In genomic region chr5:37991903-37992299, GRCh38 we compare ENCODE assay signal across 17 cellular contexts.
A peak's percentile ranks its signal among the peaks of the same experiment; 100 is the strongest.
DNase-seq lines count a peak whose midpoint lies in the region; ATAC-seq, FAIRE-seq and TF ChIP-seq lines count a peak whose summit lies in the region.
"Had no signal": no experiment of that assay in that cellular context is flagged by ENCODE, and none has a peak within 500 bp of the region (broad histone marks: within the 10 kb centered on the region; RNA-seq: fewer than 3 reads in every experiment).

No MANE protein-coding gene starts in this region.

- H2BK12ac ChIP-seq in H1 (ENCODE audit: low read depth, low read length): no peak overlapping the region

- H3K9ac ChIP-seq in H1 (replicated peaks in 1 of 4; ENCODE audit: extremely low read depth in 1 of 4, low read depth in 3 of 4, low read length in 3 of 4): no peak overlapping the region
- H3K9ac ChIP-seq: BLaER1 had no signal

- no peak overlapping the region for H2BK15ac ChIP-seq in H1 (ENCODE audit: low read length)

- H3K9me3 ChIP-seq in cardiac muscle cell (ENCODE audit: low read depth) (no peaks in the 10 kb centered on the region), right cardiac atrium (ENCODE audit: control insufficient read depth, low read length) (no peaks in the 10 kb centered on the region), H1 (ENCODE audit: insufficient read depth in 2 of 2, low read depth in 1 of 2, low read length in 1 of 2) (no peaks in the 10 kb centered on the region), neuron (ENCODE audit: low read length) (no peaks in the 10 kb centered on the region), vagina (no peaks in the 10 kb centered on the region)
- H3K9me3 ChIP-seq: BLaER1 had no signal

- intact Hi-C loops in right cardiac atrium (cut with DNase I): no loop called here
- intact Hi-C loops in vagina (cut with DNase I): no loop called here

- FAIRE-seq in H1 (lab: Jason Lieb, UNC): no peak
- FAIRE-seq: GM12878, GM18507 had no signal

- POLR2A ChIA-PET in H1 (lab: Charles Lee; ENCODE audit: partially characterized antibody): no interaction called here

- no peak for TF ChIP-seq POLR2A in H1 (IDR thresholded peaks at IDR 0.05; ENCODE audit: control extremely low read depth in 1 of 2, low read depth in 2 of 2, low read length in 2 of 2)
- TF ChIP-seq POLR2A in vagina (IDR thresholded peaks at IDR 0.05): no peak

- H3K4me1 ChIP-seq in cardiac muscle cell (ENCODE audit: low read depth): peaks cover 45% of the 10 kb centered on the region
- peaks cover 8% of the 10 kb centered on the region for H3K4me1 ChIP-seq in right cardiac atrium (ENCODE audit: control insufficient read depth, insufficient read depth, low read length)
- no peaks in the 10 kb centered on the region; a peak in 1 of 7 replicates for H3K4me1 ChIP-seq in H1 (replicated peaks in 1 of 4; ENCODE audit: control insufficient read depth in 3 of 4, insufficient read depth in 4 of 4, low read length in 3 of 4)
- peaks cover 4% of the 10 kb centered on the region for H3K4me1 ChIP-seq in neuron (ENCODE audit: insufficient read depth, low read length)
- H3K4me1 ChIP-seq in vagina: no peaks in the 10 kb centered on the region
- H3K4me1 ChIP-seq: BLaER1 had no signal

- no peak overlapping the region for H2BK120ac ChIP-seq in H1 (replicated peaks; ENCODE audit: low read depth, low read length)

- H2AFZ ChIP-seq in H1 (ENCODE audit: low read length) (peak overlapping the region; percentile 40; the same call in 1 of the 2 replicates), neuron (ENCODE audit: low read depth, low read length) (peak overlapping the region; percentile 47)

- no peak for TF ChIP-seq RAD21 in H1 (IDR thresholded peaks at IDR 0.05 in 1 of 2, conservative IDR thresholded peaks at IDR 0.05 in 1 of 2; ENCODE audit: low read depth in 2 of 2, low read length in 2 of 2)

- H2AK5ac ChIP-seq in H1 (ENCODE audit: low read depth, low read length): no peak overlapping the region

- H3K56ac ChIP-seq in H1 (replicated peaks; ENCODE audit: insufficient read length, low read depth, low read length): no peak overlapping the region

- H3K4me3 ChIP-seq in cardiac muscle cell (no peak overlapping the region), right cardiac atrium (ENCODE audit: low read length) (no peak overlapping the region), H1 (ENCODE audit: extremely low read depth in 1 of 4, insufficient read depth in 2 of 4, low read depth in 3 of 4, low read length in 4 of 4) (no peak overlapping the region; a peak in 1 of 8 replicates), neuron (ENCODE audit: low read length) (no peak overlapping the region), vagina (no peak overlapping the region)
- H3K4me3 ChIP-seq: BLaER1, GM12878, K562 had no signal

- H3K23ac ChIP-seq in H1 (ENCODE audit: insufficient read length): no peak overlapping the region

- CTCF ChIA-PET in H1 (lab: Charles Lee; ENCODE audit: partially characterized antibody): interaction anchor here (1.0 kb wide), 1 partner anchor 200 kb away, joined by 3 read pairs; no protein-coding TSS in a partner anchor

- no peaks in the 10 kb centered on the region for H3K79me2 ChIP-seq in H1 (ENCODE audit: control insufficient read depth in 1 of 2, insufficient read depth in 2 of 2, low read length in 2 of 2)

- no peaks in the 10 kb centered on the region for H4K20me1 ChIP-seq in H1 (replicated peaks in 1 of 2; ENCODE audit: control insufficient read depth in 1 of 2, insufficient read depth in 2 of 2, low read length in 2 of 2)
- H4K20me1 ChIP-seq: BLaER1 had no signal

- no peak overlapping the region for H3K18ac ChIP-seq in H1 (ENCODE audit: extremely low read depth, low read length)

- no peak overlapping the region for H4K5ac ChIP-seq in H1 (ENCODE audit: insufficient read length, low read depth, low read length)

- ATAC-seq in right cardiac atrium: no peak
- ATAC-seq: GM12878, K562 had no signal

- no peak for TF ChIP-seq CTCF in cardiac muscle cell (IDR thresholded peaks at IDR 0.05; ENCODE audit: low read depth, low read length)
- no peak for TF ChIP-seq CTCF in H1 (IDR thresholded peaks at IDR 0.05; ENCODE audit: control extremely low read depth in 1 of 3, insufficient read depth in 1 of 3, low read depth in 1 of 3, low read length in 3 of 3)
- no peak for TF ChIP-seq CTCF in vagina (IDR thresholded peaks at IDR 0.05)

- no peak overlapping the region for H4K8ac ChIP-seq in H1 (ENCODE audit: extremely low read depth, insufficient read depth, low read length)

- H3K27me3 ChIP-seq in cardiac muscle cell (no peaks in the 10 kb centered on the region), right cardiac atrium (ENCODE audit: control insufficient read depth, insufficient read depth) (no peaks in the 10 kb centered on the region), H1 (replicated peaks in 1 of 4; ENCODE audit: control insufficient read depth in 3 of 4, extremely low read depth in 1 of 4, insufficient read depth in 3 of 4, low read length in 3 of 4) (no peaks in the 10 kb centered on the region), neuron (ENCODE audit: insufficient read depth, low read length) (no peaks in the 10 kb centered on the region), vagina (no peaks in the 10 kb centered on the region)
- H3K27me3 ChIP-seq: BLaER1 had no signal

- 70% methylated on average over 4 of the region's 4 CpGs for WGBS in right cardiac atrium
- 69% methylated on average over 4 of the region's 4 CpGs; no CpG with 5 or more reads in 1 of the 2 experiments for WGBS in H1 (ENCODE audit: extremely low coverage in 1 of 2, insufficient coverage in 1 of 2, insufficient read length in 1 of 2, insufficient replicate concordance in 2 of 2, low coverage in 1 of 2, low lambda C conversion rate in 2 of 2, missing lambda C conversion rate in 1 of 2), 2 experiments

- H3K14ac ChIP-seq in H1 (ENCODE audit: insufficient read length): no peak overlapping the region

- H3K4me2 ChIP-seq in H1 (ENCODE audit: insufficient read depth in 1 of 2, low read depth in 2 of 2, low read length in 2 of 2): no peak overlapping the region
- H3K4me2 ChIP-seq: BLaER1 had no signal

- H3K36me3 ChIP-seq in cardiac muscle cell: no peaks in the 10 kb centered on the region
- no peaks in the 10 kb centered on the region for H3K36me3 ChIP-seq in H1 (ENCODE audit: control insufficient read depth in 2 of 4, insufficient read depth in 4 of 4, low read length in 3 of 4)
- no peaks in the 10 kb centered on the region for H3K36me3 ChIP-seq in neuron (ENCODE audit: insufficient read depth, low read length)
- H3K36me3 ChIP-seq in vagina: no peaks in the 10 kb centered on the region
- H3K36me3 ChIP-seq: BLaER1 had no signal

- no peaks in the 10 kb centered on the region for H3K23me2 ChIP-seq in H1 (ENCODE audit: low read depth, low read length)

- no peak overlapping the region for H4K91ac ChIP-seq in H1 (replicated peaks; ENCODE audit: insufficient read length, low read length)

- no peak for DNase-seq in cardiac muscle cell (ENCODE audit: low read depth in 1 of 2, low spot score in 1 of 2)
- DNase-seq in right cardiac atrium: no peak
- DNase-seq in H1 (ENCODE audit: low read depth in 1 of 2, low spot score in 2 of 2): no peak
- no peak for DNase-seq in vagina (ENCODE audit: extremely low spot score in 2 of 2)
- DNase-seq in stimulated activated CD4-positive, alpha-beta T cell treated with anti-CD3 and anti-CD28 coated beads, Interleukin-2, amount 100 ng/mL, for 24 hours: no peak
- DNase-seq in NCI-H510A (lab: John Stamatoyannopoulos, UW): no peak
- DNase-seq: 8988T; AML-193; CD4-positive, CD25-positive, alpha-beta regulatory T cell; DMS79; HCEC 1CT; HFFc6 had no signal

- no peak overlapping the region for H2BK20ac ChIP-seq in H1 (ENCODE audit: low read length)

- H3K79me1 ChIP-seq in H1 (ENCODE audit: low read depth, low read length): no peaks in the 10 kb centered on the region

- TF ChIP-seq EP300 in H1 (IDR thresholded peaks at IDR 0.05; ENCODE audit: borderline replicate concordance in 1 of 2, low read depth in 2 of 2, low read length in 2 of 2): no peak

- H3K27ac ChIP-seq in cardiac muscle cell: peak overlapping the region; percentile 61
- no peak overlapping the region for H3K27ac ChIP-seq in right cardiac atrium (ENCODE audit: low read length)
- H3K27ac ChIP-seq in H1 (ENCODE audit: low read depth, low read length): no peak overlapping the region
- H3K27ac ChIP-seq in vagina: no peak overlapping the region
- H3K27ac ChIP-seq: BLaER1 had no signal

- H2BK5ac ChIP-seq in H1 (ENCODE audit: low read depth, low read length): no peak overlapping the region

- H3K4ac ChIP-seq in H1 (replicated peaks; ENCODE audit: insufficient read length, low read depth, low read length): no peak overlapping the region

TF ChIP-seq in H1, 55 proteins besides CTCF, POLR2A, EP300 and RAD21:
- no peak for TF ChIP-seq EGR1 (IDR thresholded peaks at IDR 0.05; ENCODE audit: borderline replicate concordance, low read depth, low read length)
- no peak for TF ChIP-seq POU5F1 (IDR thresholded peaks at IDR 0.05; ENCODE audit: low read depth, low read length)
- no peak for TF ChIP-seq JUND (IDR thresholded peaks at IDR 0.05; ENCODE audit: low read length)
- TF ChIP-seq TBP (IDR thresholded peaks at IDR 0.05; ENCODE audit: low read depth, low read length): no peak
- no peak for TF ChIP-seq SP4 (IDR thresholded peaks at IDR 0.05; ENCODE audit: low read length)
- TF ChIP-seq CEBPB (IDR thresholded peaks at IDR 0.05; ENCODE audit: low read depth, low read length): no peak
TF ChIP-seq in H1: peak in this region for 0.
